1 cellular context compared by ENCODE assay signal in the genomic region with DNA sequence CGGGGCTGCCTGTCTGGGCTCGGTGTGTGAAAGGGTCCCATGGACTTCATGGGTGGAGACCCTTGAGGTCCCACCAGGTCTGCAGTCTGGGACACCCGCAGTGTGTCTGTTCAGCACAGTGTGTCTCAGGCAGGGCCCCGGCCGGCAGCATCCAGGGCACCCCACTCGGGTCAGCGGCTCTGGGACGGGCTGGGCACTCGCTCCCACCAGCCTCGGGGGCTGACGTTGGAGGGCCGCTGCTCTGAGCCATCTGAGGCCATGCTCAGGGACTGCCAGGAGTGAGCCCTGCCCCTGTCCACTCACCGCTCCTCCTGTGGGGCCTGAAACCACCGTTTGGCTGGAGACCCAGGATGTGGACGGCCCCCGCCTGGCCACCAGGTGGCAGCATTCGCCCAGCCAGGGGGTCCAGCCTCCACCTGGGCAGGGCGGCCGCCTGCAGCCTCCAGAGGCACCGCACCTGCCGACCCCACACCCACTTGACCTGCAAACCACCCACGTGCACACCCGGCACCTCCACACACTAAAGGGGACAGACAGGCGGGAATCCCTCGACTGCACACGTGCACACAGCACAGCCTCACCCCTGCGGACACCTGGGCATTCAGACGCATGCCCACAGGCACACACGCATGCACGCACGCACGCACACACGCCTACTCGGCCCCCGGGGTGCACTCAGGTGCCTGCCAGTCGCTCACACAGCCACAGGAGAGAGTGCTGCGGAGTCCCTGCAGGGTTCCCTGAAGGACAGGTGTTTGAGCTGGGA.
TF ChIP-seq lines count a peak whose summit lies in the region.

No MANE protein-coding gene starts in this region.

TF ChIP-seq in HepG2, 621 proteins besides CTCF, POLR2A, EP300 and RAD21 (continued from another document and continues in another):
- TF ChIP-seq, protein P1, sequence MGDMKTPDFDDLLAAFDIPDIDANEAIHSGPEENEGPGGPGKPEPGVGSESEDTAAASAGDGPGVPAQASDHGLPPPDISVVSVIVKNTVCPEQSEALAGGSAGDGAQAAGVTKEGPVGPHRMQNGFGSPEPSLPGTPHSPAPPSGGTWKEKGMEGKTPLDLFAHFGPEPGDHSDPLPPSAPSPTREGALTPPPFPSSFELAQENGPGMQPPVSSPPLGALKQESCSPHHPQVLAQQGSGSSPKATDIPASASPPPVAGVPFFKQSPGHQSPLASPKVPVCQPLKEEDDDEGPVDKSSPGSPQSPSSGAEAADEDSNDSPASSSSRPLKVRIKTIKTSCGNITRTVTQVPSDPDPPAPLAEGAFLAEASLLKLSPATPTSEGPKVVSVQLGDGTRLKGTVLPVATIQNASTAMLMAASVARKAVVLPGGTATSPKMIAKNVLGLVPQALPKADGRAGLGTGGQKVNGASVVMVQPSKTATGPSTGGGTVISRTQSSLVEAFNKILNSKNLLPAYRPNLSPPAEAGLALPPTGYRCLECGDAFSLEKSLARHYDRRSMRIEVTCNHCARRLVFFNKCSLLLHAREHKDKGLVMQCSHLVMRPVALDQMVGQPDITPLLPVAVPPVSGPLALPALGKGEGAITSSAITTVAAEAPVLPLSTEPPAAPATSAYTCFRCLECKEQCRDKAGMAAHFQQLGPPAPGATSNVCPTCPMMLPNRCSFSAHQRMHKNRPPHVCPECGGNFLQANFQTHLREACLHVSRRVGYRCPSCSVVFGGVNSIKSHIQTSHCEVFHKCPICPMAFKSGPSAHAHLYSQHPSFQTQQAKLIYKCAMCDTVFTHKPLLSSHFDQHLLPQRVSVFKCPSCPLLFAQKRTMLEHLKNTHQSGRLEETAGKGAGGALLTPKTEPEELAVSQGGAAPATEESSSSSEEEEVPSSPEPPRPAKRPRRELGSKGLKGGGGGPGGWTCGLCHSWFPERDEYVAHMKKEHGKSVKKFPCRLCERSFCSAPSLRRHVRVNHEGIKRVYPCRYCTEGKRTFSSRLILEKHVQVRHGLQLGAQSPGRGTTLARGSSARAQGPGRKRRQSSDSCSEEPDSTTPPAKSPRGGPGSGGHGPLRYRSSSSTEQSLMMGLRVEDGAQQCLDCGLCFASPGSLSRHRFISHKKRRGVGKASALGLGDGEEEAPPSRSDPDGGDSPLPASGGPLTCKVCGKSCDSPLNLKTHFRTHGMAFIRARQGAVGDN (CRISPR knock-in tag; IDR thresholded peaks at IDR 0.05) = peak; percentile 88
- TF ChIP-seq, protein P2, sequence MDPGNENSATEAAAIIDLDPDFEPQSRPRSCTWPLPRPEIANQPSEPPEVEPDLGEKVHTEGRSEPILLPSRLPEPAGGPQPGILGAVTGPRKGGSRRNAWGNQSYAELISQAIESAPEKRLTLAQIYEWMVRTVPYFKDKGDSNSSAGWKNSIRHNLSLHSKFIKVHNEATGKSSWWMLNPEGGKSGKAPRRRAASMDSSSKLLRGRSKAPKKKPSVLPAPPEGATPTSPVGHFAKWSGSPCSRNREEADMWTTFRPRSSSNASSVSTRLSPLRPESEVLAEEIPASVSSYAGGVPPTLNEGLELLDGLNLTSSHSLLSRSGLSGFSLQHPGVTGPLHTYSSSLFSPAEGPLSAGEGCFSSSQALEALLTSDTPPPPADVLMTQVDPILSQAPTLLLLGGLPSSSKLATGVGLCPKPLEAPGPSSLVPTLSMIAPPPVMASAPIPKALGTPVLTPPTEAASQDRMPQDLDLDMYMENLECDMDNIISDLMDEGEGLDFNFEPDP (CRISPR knock-in tag; conservative IDR thresholded peaks at IDR 0.05) = no peak
- TF ChIP-seq CENPT (CRISPR knock-in tag; IDR thresholded peaks at IDR 0.05; ENCODE audit: low read depth) (peak; percentile 76; the same call in 1 of the 2 replicates), ATAD3A (CRISPR knock-in tag; IDR thresholded peaks at IDR 0.05) (no peak; the same call in 1 of the 2 replicates), HDAC6 (IDR thresholded peaks at IDR 0.05; ENCODE audit: low read depth, low read length) (no peak), CCAR2 (optimal IDR thresholded peaks at IDR 0.05; ENCODE audit: low read depth, low read length) (no peak), YEATS4 (CRISPR knock-in tag; IDR thresholded peaks at IDR 0.05; ENCODE audit: borderline replicate concordance) (peak; percentile 62), DNMT1 (CRISPR knock-in tag; IDR thresholded peaks at IDR 0.05) (peak; percentile 93), PAX8 (CRISPR knock-in tag; IDR thresholded peaks at IDR 0.05; ENCODE audit: borderline replicate concordance) (no peak), ZFP36 (IDR thresholded peaks at IDR 0.05; ENCODE audit: borderline replicate concordance, low read depth, low read length, partially characterized antibody) (no peak), PCBP2 (optimal IDR thresholded peaks at IDR 0.05; ENCODE audit: low read depth, low read length, poor library complexity, severe bottlenecking) (no peak), JUN (CRISPR knock-in tag; IDR thresholded peaks at IDR 0.05) (no peak), FIP1L1 (IDR thresholded peaks at IDR 0.05; ENCODE audit: borderline replicate concordance, insufficient read depth, low read depth, low read length) (no peak), RXRB (CRISPR knock-in tag; IDR thresholded peaks at IDR 0.05; ENCODE audit: borderline replicate concordance) (peak; percentile 24; the same call in 1 of the 2 replicates), IRX3 (CRISPR knock-in tag; IDR thresholded peaks at IDR 0.05; ENCODE audit: borderline replicate concordance, low read depth) (no peak), ZNF879 (CRISPR knock-in tag; IDR thresholded peaks at IDR 0.05) (no peak), RBM22 (optimal IDR thresholded peaks at IDR 0.05; ENCODE audit: low read length) (no peak), ZNF773 (CRISPR knock-in tag; IDR thresholded peaks at IDR 0.05; ENCODE audit: borderline replicate concordance) (no peak; the same call in 1 of the 2 replicates), ZNF775 (CRISPR knock-in tag; IDR thresholded peaks at IDR 0.05; ENCODE audit: borderline replicate concordance) (no peak), ZNF563 (CRISPR knock-in tag; IDR thresholded peaks at IDR 0.05) (peak; percentile 48; the same call in 1 of the 2 replicates), SRY (CRISPR knock-in tag; IDR thresholded peaks at IDR 0.05) (no peak), ZNF891 (CRISPR knock-in tag; IDR thresholded peaks at IDR 0.05) (no peak), RFX3 (CRISPR knock-in tag; IDR thresholded peaks at IDR 0.05) (no peak), MBNL3 (CRISPR knock-in tag; conservative IDR thresholded peaks at IDR 0.05) (no peak), ZNF207 (IDR thresholded peaks at IDR 0.05; ENCODE audit: borderline replicate concordance) (no peak), RCOR2 (CRISPR knock-in tag; IDR thresholded peaks at IDR 0.05) (no peak), ZSCAN12 (CRISPR knock-in tag; IDR thresholded peaks at IDR 0.05) (no peak), KLF13 (CRISPR knock-in tag; IDR thresholded peaks at IDR 0.05) (no peak), KMT2A (CRISPR knock-in tag; IDR thresholded peaks at IDR 0.05) (0 out of 2 replicates have a peak, but pooled peaks have one; percentile 41), ZSCAN9 (CRISPR knock-in tag; IDR thresholded peaks at IDR 0.05; ENCODE audit: borderline replicate concordance) (peak; percentile 58; the same call in 1 of the 2 replicates), ARID2 (CRISPR knock-in tag; IDR thresholded peaks at IDR 0.05; ENCODE audit: borderline replicate concordance) (no peak), GATAD2A (CRISPR knock-in tag; IDR thresholded peaks at IDR 0.05) (peak; percentile 46; the same call in 1 of the 2 replicates), PCBP1 (IDR thresholded peaks at IDR 0.05; ENCODE audit: borderline replicate concordance, low read depth, low read length) (no peak), RFXANK (CRISPR knock-in tag; IDR thresholded peaks at IDR 0.05) (no peak), ASH2L (IDR thresholded peaks at IDR 0.05; ENCODE audit: insufficient read length, low read depth, low read length) (peak; percentile 16), KDM1A (CRISPR knock-in tag; IDR thresholded peaks at IDR 0.05) (no peak), MTA1 (CRISPR knock-in tag; IDR thresholded peaks at IDR 0.05; ENCODE audit: borderline replicate concordance) (no peak; the same call in 1 of the 2 replicates), HMGA1 (CRISPR knock-in tag; conservative IDR thresholded peaks at IDR 0.05) (no peak), ZNF484 (CRISPR knock-in tag; IDR thresholded peaks at IDR 0.05; ENCODE audit: borderline replicate concordance, low read depth) (no peak), LCORL (IDR thresholded peaks at IDR 0.05) (no peak), LCORL (CRISPR knock-in tag; IDR thresholded peaks at IDR 0.05) (peak; percentile 94), MYC (CRISPR knock-in tag; IDR thresholded peaks at IDR 0.05; ENCODE audit: borderline replicate concordance) (peak; percentile 82), PTBP1 (IDR thresholded peaks at IDR 0.05; ENCODE audit: low read depth, low read length, poor library complexity, severe bottlenecking) (no peak), ZNF382 (CRISPR knock-in tag; IDR thresholded peaks at IDR 0.05; ENCODE audit: borderline replicate concordance) (no peak)
- TF ChIP-seq, protein P3, sequence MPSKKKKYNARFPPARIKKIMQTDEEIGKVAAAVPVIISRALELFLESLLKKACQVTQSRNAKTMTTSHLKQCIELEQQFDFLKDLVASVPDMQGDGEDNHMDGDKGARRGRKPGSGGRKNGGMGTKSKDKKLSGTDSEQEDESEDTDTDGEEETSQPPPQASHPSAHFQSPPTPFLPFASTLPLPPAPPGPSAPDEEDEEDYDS (CRISPR knock-in tag; IDR thresholded peaks at IDR 0.05) = no peak
- TF ChIP-seq, protein P4, sequence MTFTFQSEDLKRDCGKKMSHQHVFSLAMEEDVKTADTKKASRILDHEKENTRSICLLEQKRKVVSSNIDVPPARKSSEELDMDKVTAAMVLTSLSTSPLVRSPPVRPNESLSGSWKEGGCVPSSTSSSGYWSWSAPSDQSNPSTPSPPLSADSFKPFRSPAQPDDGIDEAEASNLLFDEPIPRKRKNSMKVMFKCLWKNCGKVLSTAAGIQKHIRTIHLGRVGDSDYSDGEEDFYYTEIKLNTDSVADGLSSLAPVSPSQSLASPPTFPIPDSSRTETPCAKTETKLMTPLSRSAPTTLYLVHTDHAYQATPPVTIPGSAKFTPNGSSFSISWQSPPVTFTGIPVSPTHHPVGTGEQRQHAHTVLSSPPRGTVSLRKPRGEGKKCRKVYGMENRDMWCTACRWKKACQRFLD (CRISPR knock-in tag; IDR thresholded peaks at IDR 0.05; ENCODE audit: borderline replicate concordance) = 0 out of 2 replicates have a peak, but pooled peaks have one; percentile 48
- TF ChIP-seq, protein P5, sequence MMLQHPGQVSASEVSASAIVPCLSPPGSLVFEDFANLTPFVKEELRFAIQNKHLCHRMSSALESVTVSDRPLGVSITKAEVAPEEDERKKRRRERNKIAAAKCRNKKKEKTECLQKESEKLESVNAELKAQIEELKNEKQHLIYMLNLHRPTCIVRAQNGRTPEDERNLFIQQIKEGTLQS (CRISPR knock-in tag; IDR thresholded peaks at IDR 0.05) = no peak
- TF ChIP-seq, protein P6, sequence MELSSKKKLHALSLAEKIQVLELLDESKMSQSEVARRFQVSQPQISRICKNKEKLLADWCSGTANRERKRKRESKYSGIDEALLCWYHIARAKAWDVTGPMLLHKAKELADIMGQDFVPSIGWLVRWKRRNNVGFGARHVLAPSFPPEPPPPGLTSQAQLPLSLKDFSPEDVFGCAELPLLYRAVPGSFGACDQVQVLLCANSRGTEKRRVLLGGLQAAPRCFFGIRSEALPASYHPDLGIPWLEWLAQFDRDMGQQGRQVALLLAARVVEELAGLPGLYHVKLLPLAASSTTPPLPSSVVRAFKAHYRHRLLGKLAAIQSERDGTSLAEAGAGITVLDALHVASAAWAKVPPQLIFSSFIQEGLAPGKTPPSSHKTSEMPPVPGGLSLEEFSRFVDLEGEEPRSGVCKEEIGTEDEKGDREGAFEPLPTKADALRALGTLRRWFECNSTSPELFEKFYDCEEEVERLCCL (CRISPR knock-in tag; IDR thresholded peaks at IDR 0.05; ENCODE audit: borderline replicate concordance) = no peak
- TF ChIP-seq, protein P7, sequence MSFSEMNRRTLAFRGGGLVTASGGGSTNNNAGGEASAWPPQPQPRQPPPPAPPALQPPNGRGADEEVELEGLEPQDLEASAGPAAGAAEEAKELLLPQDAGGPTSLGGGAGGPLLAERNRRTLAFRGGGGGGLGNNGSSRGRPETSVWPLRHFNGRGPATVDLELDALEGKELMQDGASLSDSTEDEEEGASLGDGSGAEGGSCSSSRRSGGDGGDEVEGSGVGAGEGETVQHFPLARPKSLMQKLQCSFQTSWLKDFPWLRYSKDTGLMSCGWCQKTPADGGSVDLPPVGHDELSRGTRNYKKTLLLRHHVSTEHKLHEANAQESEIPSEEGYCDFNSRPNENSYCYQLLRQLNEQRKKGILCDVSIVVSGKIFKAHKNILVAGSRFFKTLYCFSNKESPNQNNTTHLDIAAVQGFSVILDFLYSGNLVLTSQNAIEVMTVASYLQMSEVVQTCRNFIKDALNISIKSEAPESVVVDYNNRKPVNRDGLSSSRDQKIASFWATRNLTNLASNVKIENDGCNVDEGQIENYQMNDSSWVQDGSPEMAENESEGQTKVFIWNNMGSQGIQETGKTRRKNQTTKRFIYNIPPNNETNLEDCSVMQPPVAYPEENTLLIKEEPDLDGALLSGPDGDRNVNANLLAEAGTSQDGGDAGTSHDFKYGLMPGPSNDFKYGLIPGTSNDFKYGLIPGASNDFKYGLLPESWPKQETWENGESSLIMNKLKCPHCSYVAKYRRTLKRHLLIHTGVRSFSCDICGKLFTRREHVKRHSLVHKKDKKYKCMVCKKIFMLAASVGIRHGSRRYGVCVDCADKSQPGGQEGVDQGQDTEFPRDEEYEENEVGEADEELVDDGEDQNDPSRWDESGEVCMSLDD (CRISPR knock-in tag; IDR thresholded peaks at IDR 0.05; ENCODE audit: borderline replicate concordance) = no peak
- TF ChIP-seq, protein P8, sequence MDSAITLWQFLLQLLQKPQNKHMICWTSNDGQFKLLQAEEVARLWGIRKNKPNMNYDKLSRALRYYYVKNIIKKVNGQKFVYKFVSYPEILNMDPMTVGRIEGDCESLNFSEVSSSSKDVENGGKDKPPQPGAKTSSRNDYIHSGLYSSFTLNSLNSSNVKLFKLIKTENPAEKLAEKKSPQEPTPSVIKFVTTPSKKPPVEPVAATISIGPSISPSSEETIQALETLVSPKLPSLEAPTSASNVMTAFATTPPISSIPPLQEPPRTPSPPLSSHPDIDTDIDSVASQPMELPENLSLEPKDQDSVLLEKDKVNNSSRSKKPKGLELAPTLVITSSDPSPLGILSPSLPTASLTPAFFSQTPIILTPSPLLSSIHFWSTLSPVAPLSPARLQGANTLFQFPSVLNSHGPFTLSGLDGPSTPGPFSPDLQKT (CRISPR knock-in tag; IDR thresholded peaks at IDR 0.05; ENCODE audit: borderline replicate concordance) = no peak
- TF ChIP-seq, protein P9, sequence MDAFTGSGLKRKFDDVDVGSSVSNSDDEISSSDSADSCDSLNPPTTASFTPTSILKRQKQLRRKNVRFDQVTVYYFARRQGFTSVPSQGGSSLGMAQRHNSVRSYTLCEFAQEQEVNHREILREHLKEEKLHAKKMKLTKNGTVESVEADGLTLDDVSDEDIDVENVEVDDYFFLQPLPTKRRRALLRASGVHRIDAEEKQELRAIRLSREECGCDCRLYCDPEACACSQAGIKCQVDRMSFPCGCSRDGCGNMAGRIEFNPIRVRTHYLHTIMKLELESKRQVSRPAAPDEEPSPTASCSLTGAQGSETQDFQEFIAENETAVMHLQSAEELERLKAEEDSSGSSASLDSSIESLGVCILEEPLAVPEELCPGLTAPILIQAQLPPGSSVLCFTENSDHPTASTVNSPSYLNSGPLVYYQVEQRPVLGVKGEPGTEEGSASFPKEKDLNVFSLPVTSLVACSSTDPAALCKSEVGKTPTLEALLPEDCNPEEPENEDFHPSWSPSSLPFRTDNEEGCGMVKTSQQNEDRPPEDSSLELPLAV (CRISPR knock-in tag; conservative IDR thresholded peaks at IDR 0.05; ENCODE audit: low read depth) = no peak
